21 cellular contexts compared by ENCODE assay signal in genomic region chr11:69560141-69560790, GRCh38.
DNase-seq lines count a peak whose midpoint lies in the region; ATAC-seq lines count a peak whose summit lies in the region.
"Had no signal": no experiment of that assay in that cellular context is flagged by ENCODE, and none has a peak within 500 bp of the region (broad histone marks: within the 10 kb centered on the region; RNA-seq: fewer than 3 reads in every experiment).

No MANE protein-coding gene starts in this region.

- DNase-seq in EH (ENCODE audit: low read depth): peak; percentile 61
- DNase-seq in HT1080 (ENCODE audit: low read depth): peak; percentile 36
- peak; percentile 6 for DNase-seq in adipocyte (ENCODE audit: low read depth)
- peak; percentile 18 for DNase-seq in fibroblast of peridontal ligament (ENCODE audit: extremely low read depth)
- no peak for DNase-seq in COR-L47 (lab: John Stamatoyannopoulos, UW)
- DNase-seq in iPS-NIHi11 (ENCODE audit: low spot score): no peak
- no peak for DNase-seq in activated naive CD8-positive, alpha-beta T cell treated with anti-CD3 and anti-CD28 coated beads for 36 hours
- DNase-seq: AML-193; CD4-positive, alpha-beta T cell; DMS53; GF-D8; IMR-90; KG1; MM.1S; NCI-H2029 treated with DMSO at 0.1 percent for 48 hours; NCI-H526 treated with DMSO at 0.1 percent for 48 hours; SIG-M5 had no signal

- no peak overlapping the region for H3K4me3 Mint-ChIP-seq in activated naive CD8-positive, alpha-beta T cell treated with anti-CD3 and anti-CD28 coated beads for 36 hours
- H3K4me3 Mint-ChIP-seq: CD4-positive, alpha-beta T cell had no signal

- H3K36me3 Mint-ChIP-seq in activated naive CD8-positive, alpha-beta T cell treated with anti-CD3 and anti-CD28 coated beads for 36 hours: no peaks in the 10 kb centered on the region

- H3K9me3 Mint-ChIP-seq in activated naive CD8-positive, alpha-beta T cell treated with anti-CD3 and anti-CD28 coated beads for 36 hours: peaks cover 3% of the 10 kb centered on the region
- H3K9me3 Mint-ChIP-seq: CD4-positive, alpha-beta T cell had no signal

- no peak overlapping the region for H3K27ac Mint-ChIP-seq in activated naive CD8-positive, alpha-beta T cell treated with anti-CD3 and anti-CD28 coated beads for 36 hours
- H3K27ac Mint-ChIP-seq: CD4-positive, alpha-beta T cell had no signal

- no peak overlapping the region for H3K4me3 ChIP-seq in adipocyte (ENCODE audit: low read length)
- H3K4me3 ChIP-seq: BLaER1 treated with 17β-estradiol and CSF1 and Interleukin-3, amounts not matched to agents 10 nM and 100 nM; SK-N-MC had no signal

- H3K9me3 ChIP-seq in adipocyte (ENCODE audit: control insufficient read depth, low read length): peaks cover 7% of the 10 kb centered on the region

- peaks cover 19% of the 10 kb centered on the region for H3K4me1 Mint-ChIP-seq in activated naive CD8-positive, alpha-beta T cell treated with anti-CD3 and anti-CD28 coated beads for 36 hours

- H3K27me3 Mint-ChIP-seq in activated naive CD8-positive, alpha-beta T cell treated with anti-CD3 and anti-CD28 coated beads for 36 hours: peaks cover 23% of the 10 kb centered on the region

- no peaks in the 10 kb centered on the region for H3K36me3 ChIP-seq in adipocyte (ENCODE audit: control insufficient read depth, insufficient read depth, low read length, severe bottlenecking)
- H3K36me3 ChIP-seq: BLaER1 treated with 17β-estradiol and CSF1 and Interleukin-3, amounts not matched to agents 10 nM and 100 nM had no signal

- peaks cover 4% of the 10 kb centered on the region for H3K27me3 ChIP-seq in adipocyte (replicated peaks; ENCODE audit: control insufficient read depth, insufficient read depth, low read length)

- H3K9ac ChIP-seq in adipocyte (ENCODE audit: low read length): no peak overlapping the region
- H3K9ac ChIP-seq: BLaER1 treated with 17β-estradiol and CSF1 and Interleukin-3, amounts not matched to agents 10 nM and 100 nM had no signal

- no peak for ATAC-seq in HG03460 (IDR thresholded peaks at IDR 0.05; ENCODE audit: unreplicated experiment)
- ATAC-seq: Panc1 had no signal

- no peaks in the 10 kb centered on the region for H3K4me1 ChIP-seq in adipocyte (ENCODE audit: control insufficient read depth, insufficient read depth, low read length)

Comparison
In these comparisons a context has a peak if more than half of its experiments do, and no peak if none do; other contexts are left out.
1. DNase-seq: peak in EH (single experiment), HT1080 (single experiment), adipocyte (single experiment) and fibroblast of peridontal ligament (single experiment); none in COR-L47 (single experiment), iPS-NIHi11 (single experiment) and activated naive CD8-positive, alpha-beta T cell treated with anti-CD3 and anti-CD28 coated beads for 36 hours (single experiment).